1 cellular context compared by ENCODE assay signal in the genomic region with DNA sequence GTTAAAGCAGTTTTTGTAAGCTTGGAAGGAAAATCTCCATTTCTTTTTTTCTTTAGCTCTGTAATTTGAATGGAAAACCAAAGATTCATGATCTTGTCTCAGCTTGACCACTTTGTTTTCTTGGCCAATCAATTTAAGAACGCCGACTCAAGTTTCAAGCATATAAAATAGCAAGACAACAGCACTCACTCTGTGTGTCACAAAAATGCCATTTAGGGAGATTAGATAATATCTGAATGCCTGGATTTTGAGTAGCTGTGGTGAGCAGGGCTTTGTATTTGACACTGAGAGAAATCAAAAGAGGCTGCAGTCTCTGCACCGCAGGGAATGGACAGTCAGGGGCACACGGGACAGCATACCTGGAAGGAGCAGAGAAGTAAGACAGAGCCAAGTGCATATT.
TF ChIP-seq lines count a peak whose summit lies in the region.

No MANE protein-coding gene starts in this region.

TF ChIP-seq in GM23338, 12 proteins besides CTCF, POLR2A, EP300 and RAD21 (continued from another document):
- TF ChIP-seq, protein P1, sequence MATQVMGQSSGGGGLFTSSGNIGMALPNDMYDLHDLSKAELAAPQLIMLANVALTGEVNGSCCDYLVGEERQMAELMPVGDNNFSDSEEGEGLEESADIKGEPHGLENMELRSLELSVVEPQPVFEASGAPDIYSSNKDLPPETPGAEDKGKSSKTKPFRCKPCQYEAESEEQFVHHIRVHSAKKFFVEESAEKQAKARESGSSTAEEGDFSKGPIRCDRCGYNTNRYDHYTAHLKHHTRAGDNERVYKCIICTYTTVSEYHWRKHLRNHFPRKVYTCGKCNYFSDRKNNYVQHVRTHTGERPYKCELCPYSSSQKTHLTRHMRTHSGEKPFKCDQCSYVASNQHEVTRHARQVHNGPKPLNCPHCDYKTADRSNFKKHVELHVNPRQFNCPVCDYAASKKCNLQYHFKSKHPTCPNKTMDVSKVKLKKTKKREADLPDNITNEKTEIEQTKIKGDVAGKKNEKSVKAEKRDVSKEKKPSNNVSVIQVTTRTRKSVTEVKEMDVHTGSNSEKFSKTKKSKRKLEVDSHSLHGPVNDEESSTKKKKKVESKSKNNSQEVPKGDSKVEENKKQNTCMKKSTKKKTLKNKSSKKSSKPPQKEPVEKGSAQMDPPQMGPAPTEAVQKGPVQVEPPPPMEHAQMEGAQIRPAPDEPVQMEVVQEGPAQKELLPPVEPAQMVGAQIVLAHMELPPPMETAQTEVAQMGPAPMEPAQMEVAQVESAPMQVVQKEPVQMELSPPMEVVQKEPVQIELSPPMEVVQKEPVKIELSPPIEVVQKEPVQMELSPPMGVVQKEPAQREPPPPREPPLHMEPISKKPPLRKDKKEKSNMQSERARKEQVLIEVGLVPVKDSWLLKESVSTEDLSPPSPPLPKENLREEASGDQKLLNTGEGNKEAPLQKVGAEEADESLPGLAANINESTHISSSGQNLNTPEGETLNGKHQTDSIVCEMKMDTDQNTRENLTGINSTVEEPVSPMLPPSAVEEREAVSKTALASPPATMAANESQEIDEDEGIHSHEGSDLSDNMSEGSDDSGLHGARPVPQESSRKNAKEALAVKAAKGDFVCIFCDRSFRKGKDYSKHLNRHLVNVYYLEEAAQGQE (IDR thresholded peaks at IDR 0.05; ENCODE audit: unreplicated experiment) = no peak
- TF ChIP-seq, protein P2, sequence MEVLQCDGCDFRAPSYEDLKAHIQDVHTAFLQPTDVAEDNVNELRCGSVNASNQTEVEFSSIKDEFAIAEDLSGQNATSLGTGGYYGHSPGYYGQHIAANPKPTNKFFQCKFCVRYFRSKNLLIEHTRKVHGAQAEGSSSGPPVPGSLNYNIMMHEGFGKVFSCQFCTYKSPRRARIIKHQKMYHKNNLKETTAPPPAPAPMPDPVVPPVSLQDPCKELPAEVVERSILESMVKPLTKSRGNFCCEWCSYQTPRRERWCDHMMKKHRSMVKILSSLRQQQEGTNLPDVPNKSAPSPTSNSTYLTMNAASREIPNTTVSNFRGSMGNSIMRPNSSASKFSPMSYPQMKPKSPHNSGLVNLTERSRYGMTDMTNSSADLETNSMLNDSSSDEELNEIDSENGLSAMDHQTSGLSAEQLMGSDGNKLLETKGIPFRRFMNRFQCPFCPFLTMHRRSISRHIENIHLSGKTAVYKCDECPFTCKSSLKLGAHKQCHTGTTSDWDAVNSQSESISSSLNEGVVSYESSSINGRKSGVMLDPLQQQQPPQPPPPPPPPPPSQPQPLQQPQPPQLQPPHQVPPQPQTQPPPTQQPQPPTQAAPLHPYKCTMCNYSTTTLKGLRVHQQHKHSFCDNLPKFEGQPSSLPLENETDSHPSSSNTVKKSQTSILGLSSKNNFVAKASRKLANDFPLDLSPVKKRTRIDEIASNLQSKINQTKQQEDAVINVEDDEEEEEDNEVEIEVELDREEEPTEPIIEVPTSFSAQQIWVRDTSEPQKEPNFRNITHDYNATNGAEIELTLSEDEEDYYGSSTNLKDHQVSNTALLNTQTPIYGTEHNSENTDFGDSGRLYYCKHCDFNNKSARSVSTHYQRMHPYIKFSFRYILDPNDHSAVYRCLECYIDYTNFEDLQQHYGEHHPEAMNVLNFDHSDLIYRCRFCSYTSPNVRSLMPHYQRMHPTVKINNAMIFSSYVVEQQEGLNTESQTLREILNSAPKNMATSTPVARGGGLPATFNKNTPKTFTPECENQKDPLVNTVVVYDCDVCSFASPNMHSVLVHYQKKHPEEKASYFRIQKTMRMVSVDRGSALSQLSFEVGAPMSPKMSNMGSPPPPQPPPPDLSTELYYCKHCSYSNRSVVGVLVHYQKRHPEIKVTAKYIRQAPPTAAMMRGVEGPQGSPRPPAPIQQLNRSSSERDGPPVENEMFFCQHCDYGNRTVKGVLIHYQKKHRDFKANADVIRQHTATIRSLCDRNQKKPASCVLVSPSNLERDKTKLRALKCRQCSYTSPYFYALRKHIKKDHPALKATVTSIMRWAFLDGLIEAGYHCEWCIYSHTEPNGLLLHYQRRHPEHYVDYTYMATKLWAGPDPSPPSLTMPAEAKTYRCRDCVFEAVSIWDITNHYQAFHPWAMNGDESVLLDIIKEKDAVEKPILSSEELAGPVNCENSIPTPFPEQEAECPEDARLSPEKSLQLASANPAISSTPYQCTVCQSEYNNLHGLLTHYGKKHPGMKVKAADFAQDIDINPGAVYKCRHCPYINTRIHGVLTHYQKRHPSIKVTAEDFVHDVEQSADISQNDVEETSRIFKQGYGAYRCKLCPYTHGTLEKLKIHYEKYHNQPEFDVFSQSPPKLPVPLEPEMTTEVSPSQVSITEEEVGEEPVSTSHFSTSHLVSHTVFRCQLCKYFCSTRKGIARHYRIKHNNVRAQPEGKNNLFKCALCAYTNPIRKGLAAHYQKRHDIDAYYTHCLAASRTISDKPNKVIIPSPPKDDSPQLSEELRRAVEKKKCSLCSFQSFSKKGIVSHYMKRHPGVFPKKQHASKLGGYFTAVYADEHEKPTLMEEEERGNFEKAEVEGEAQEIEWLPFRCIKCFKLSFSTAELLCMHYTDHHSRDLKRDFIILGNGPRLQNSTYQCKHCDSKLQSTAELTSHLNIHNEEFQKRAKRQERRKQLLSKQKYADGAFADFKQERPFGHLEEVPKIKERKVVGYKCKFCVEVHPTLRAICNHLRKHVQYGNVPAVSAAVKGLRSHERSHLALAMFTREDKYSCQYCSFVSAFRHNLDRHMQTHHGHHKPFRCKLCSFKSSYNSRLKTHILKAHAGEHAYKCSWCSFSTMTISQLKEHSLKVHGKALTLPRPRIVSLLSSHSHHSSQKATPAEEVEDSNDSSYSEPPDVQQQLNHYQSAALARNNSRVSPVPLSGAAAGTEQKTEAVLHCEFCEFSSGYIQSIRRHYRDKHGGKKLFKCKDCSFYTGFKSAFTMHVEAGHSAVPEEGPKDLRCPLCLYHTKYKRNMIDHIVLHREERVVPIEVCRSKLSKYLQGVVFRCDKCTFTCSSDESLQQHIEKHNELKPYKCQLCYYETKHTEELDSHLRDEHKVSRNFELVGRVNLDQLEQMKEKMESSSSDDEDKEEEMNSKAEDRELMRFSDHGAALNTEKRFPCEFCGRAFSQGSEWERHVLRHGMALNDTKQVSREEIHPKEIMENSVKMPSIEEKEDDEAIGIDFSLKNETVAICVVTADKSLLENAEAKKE (CRISPR knock-in tag; IDR thresholded peaks at IDR 0.05) = no peak
- TF ChIP-seq EZH2 (IDR thresholded peaks at IDR 0.05; ENCODE audit: low read depth, unreplicated experiment) = no peak
- no peak for TF ChIP-seq NANOG (IDR thresholded peaks at IDR 0.05; ENCODE audit: borderline replicate concordance)
